In the genomic region with DNA sequence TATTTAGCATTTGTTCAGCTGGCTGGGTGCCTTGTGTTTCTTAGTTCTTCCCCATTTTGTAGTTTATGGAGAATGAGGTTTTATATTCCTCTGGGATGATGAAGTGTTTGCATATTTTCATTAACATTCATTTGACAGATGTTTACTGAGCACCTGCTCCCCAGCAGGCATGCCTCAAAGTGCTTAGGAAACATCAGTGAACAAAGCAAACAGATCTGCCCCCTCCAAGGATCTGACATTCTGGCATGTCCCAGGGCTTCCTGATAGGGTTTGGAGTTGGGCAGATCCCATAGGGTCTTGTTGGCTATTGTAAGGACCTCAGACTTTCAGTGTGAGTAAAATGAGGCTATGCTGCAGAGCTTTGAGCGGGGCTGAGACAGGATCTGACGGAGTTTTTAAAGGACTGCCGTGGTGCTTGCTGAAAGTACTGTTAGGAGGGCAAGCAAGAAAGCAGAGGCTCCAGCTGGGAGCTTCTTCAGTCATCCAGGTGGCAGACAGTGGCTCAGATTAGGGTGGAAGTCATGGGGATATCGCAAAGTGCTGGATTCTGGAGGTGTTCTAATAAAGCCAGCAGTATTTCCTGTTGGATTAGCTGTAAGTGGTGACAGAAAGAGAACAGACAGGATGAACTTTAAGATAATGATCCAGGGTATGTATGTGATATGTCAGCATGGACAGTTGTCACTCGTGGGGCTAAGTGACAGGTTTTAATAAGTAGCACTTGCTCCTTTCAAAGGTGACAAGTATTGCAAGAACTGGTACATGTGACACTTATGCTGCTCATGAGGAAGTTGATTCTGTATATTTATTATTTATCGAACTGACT, we compare ENCODE assay signal across 12 cellular contexts. TPM values are rescaled to one million over a fixed set of nuclear protein-coding genes. Genes with fewer than 3 reads are reported as not detected.
DNase-seq lines count a peak whose midpoint lies in the region; ATAC-seq and TF ChIP-seq lines count a peak whose summit lies in the region.
"Had no signal": no experiment of that assay in that cellular context is flagged by ENCODE, and none has a peak within 500 bp of the region (broad histone marks: within the 10 kb centered on the region; RNA-seq: fewer than 3 reads in every experiment).

No MANE protein-coding gene starts in this region.

- H3K4me3 Mint-ChIP-seq in activated naive CD4-positive, alpha-beta T cell treated with anti-CD3 and anti-CD28 coated beads for 36 hours = no peak overlapping the region
- no peak overlapping the region for H3K4me3 Mint-ChIP-seq in progenitor cell of endocrine pancreas (ENCODE audit: low read depth)
- H3K4me3 Mint-ChIP-seq: stimulated activated naive CD8-positive, alpha-beta T cell treated with anti-CD3 and anti-CD28 coated beads, Interleukin-15, Interleukin-2, amounts not matched to agents 100 ng/mL and 50 ng/mL, for 24 hours had no signal

- no peak for TF ChIP-seq CTCF in WERI-Rb-1 (IDR thresholded peaks at IDR 0.05; ENCODE audit: low read depth, low read length)
- no peak for TF ChIP-seq CTCF in progenitor cell of endocrine pancreas (IDR thresholded peaks at IDR 0.05; ENCODE audit: unreplicated experiment)

- peak overlapping the region; percentile 21 for H3K27ac ChIP-seq in WERI-Rb-1

- H3K36me3 ChIP-seq in WERI-Rb-1 = peaks cover 48% of the 10 kb centered on the region

- intact Hi-C loops in activated naive CD4-positive, alpha-beta T cell treated with anti-CD3 and anti-CD28 coated beads for 36 hours (cut with micrococcal nuclease) = no loop called here

- DNase-seq in activated naive CD4-positive, alpha-beta T cell treated with anti-CD3 and anti-CD28 coated beads, Interleukin-2, amount 50 U/mL, for 72 hours (ENCODE audit: low spot score in 2 of 2) = no peak
- no peak for DNase-seq in activated naive CD4-positive, alpha-beta T cell treated with anti-CD3 and anti-CD28 coated beads for 36 hours
- DNase-seq in NCI-H1694 treated with DMSO at 0.1 percent for 48 hours (lab: John Stamatoyannopoulos, UW) = peak; percentile 93
- peak; percentile 63 for DNase-seq in WERI-Rb-1
- no peak for DNase-seq in progenitor cell of endocrine pancreas (ENCODE audit: low spot score, unreplicated experiment)
- no peak for DNase-seq in stimulated activated naive CD4-positive, alpha-beta T cell (lab: John Stamatoyannopoulos, UW)
- no peak for DNase-seq in COLO829 (ENCODE audit: low spot score)
- DNase-seq: NCI-H446; stimulated activated CD4-positive, alpha-beta T cell treated with anti-CD3 and anti-CD28 coated beads, Interleukin-4, amount 100 ng/mL, for 24 hours had no signal

- CTCF ChIA-PET in activated naive CD4-positive, alpha-beta T cell treated with anti-CD3 and anti-CD28 coated beads for 36 hours (lab: Charles Lee) = interaction anchor here (0.6 kb wide), 1 partner anchor 19 kb away, joined by 3 read pairs; no protein-coding TSS in a partner anchor

- peak overlapping the region; percentile 5 to 76 for H3K27ac Mint-ChIP-seq in activated naive CD4-positive, alpha-beta T cell treated with anti-CD3 and anti-CD28 coated beads, Interleukin-2, amount 50 U/mL, for 72 hours
- no peak overlapping the region for H3K27ac Mint-ChIP-seq in activated naive CD4-positive, alpha-beta T cell treated with anti-CD3 and anti-CD28 coated beads for 36 hours
- H3K27ac Mint-ChIP-seq in progenitor cell of endocrine pancreas = peak overlapping the region; percentile 51

- H3K9me3 ChIP-seq in WERI-Rb-1 (ENCODE audit: severe bottlenecking) = no peaks in the 10 kb centered on the region

- no peaks in the 10 kb centered on the region for H3K27me3 Mint-ChIP-seq in activated naive CD4-positive, alpha-beta T cell treated with anti-CD3 and anti-CD28 coated beads for 36 hours (ENCODE audit: low read depth)
- H3K27me3 Mint-ChIP-seq in progenitor cell of endocrine pancreas = no peaks in the 10 kb centered on the region
- H3K27me3 Mint-ChIP-seq: stimulated activated naive CD8-positive, alpha-beta T cell treated with anti-CD3 and anti-CD28 coated beads, Interleukin-15, Interleukin-2, amounts not matched to agents 100 ng/mL and 50 ng/mL, for 24 hours had no signal

- peaks cover 12 to 14% of the 10 kb centered on the region in 2 donors for H3K36me3 Mint-ChIP-seq in activated naive CD4-positive, alpha-beta T cell treated with anti-CD3 and anti-CD28 coated beads, Interleukin-2, amount 50 U/mL, for 72 hours
- peaks cover 33% of the 10 kb centered on the region for H3K36me3 Mint-ChIP-seq in activated naive CD4-positive, alpha-beta T cell treated with anti-CD3 and anti-CD28 coated beads for 36 hours (ENCODE audit: low read depth)
- peaks cover 12% of the 10 kb centered on the region for H3K36me3 Mint-ChIP-seq in progenitor cell of endocrine pancreas (ENCODE audit: insufficient read depth)

- no peaks in the 10 kb centered on the region for H3K9me3 Mint-ChIP-seq in activated naive CD4-positive, alpha-beta T cell treated with anti-CD3 and anti-CD28 coated beads, Interleukin-2, amount 50 U/mL, for 72 hours
- H3K9me3 Mint-ChIP-seq in activated naive CD4-positive, alpha-beta T cell treated with anti-CD3 and anti-CD28 coated beads for 36 hours = no peaks in the 10 kb centered on the region
- H3K9me3 Mint-ChIP-seq in progenitor cell of endocrine pancreas (ENCODE audit: low read depth) = no peaks in the 10 kb centered on the region
- H3K9me3 Mint-ChIP-seq: stimulated activated naive CD8-positive, alpha-beta T cell treated with anti-CD3 and anti-CD28 coated beads, Interleukin-15, Interleukin-2, amounts not matched to agents 100 ng/mL and 50 ng/mL, for 24 hours had no signal

- no peaks in the 10 kb centered on the region for H3K27me3 ChIP-seq in WERI-Rb-1 (ENCODE audit: insufficient read depth, low read depth, severe bottlenecking)

- H3K4me1 Mint-ChIP-seq in activated naive CD4-positive, alpha-beta T cell treated with anti-CD3 and anti-CD28 coated beads for 36 hours (ENCODE audit: low read depth) = no peaks in the 10 kb centered on the region
- H3K4me1 Mint-ChIP-seq in progenitor cell of endocrine pancreas (ENCODE audit: low read depth) = no peaks in the 10 kb centered on the region

- no peak overlapping the region for H3K4me3 ChIP-seq in WERI-Rb-1 (ENCODE audit: low read depth, low read length)

- ATAC-seq in activated naive CD4-positive, alpha-beta T cell treated with anti-CD3 and anti-CD28 coated beads, Interleukin-2, amount 50 U/mL, for 72 hours = peak; percentile 16 to 43
- no peak for ATAC-seq in SK-N-SH treated with all-trans-retinoic acid at 6 μM for 48 hours
- ATAC-seq: Right ventricle myocardium inferior had no signal

TF ChIP-seq in SK-N-SH treated with all-trans-retinoic acid at 6 μM for 48 hours, 23 proteins besides CTCF, POLR2A, EP300 and RAD21 (continues in another document):
- TF ChIP-seq CSRNP3 (CRISPR knock-in tag; IDR thresholded peaks at IDR 0.05) (no peak), GLIS3 (CRISPR knock-in tag; IDR thresholded peaks at IDR 0.05) (no peak), CSDC2 (CRISPR knock-in tag; IDR thresholded peaks at IDR 0.05) (no peak), RARB (CRISPR knock-in tag; IDR thresholded peaks at IDR 0.05) (no peak), CREB5 (CRISPR knock-in tag; IDR thresholded peaks at IDR 0.05; ENCODE audit: low read depth) (no peak), ZC3H10 (CRISPR knock-in tag; IDR thresholded peaks at IDR 0.05) (no peak), ARNTL (CRISPR knock-in tag; IDR thresholded peaks at IDR 0.05; ENCODE audit: borderline replicate concordance, low read depth) (no peak)

RNA-seq across cellular contexts. Expression of gene IAH1, which starts 11.3 kb away (rescaled TPM):
- 10 to 100 TPM; 65.8 TPM for total RNA-seq in activated naive CD4-positive, alpha-beta T cell treated with anti-CD3 and anti-CD28 coated beads, Interleukin-2, amount 50 U/mL, for 72 hours
- 10 to 100 TPM; 65.4 to 70.2 TPM for total RNA-seq in activated naive CD4-positive, alpha-beta T cell treated with anti-CD3 and anti-CD28 coated beads for 36 hours
- total RNA-seq in progenitor cell of endocrine pancreas = 36.6 and 37.4 TPM in 2 replicates

RNA-seq across cellular contexts. Expression of gene CPSF3, which starts 39.6 kb away (rescaled TPM):
- total RNA-seq in activated naive CD4-positive, alpha-beta T cell treated with anti-CD3 and anti-CD28 coated beads, Interleukin-2, amount 50 U/mL, for 72 hours = 10 to 100 TPM; 55.8 to 63.3 TPM
- total RNA-seq in activated naive CD4-positive, alpha-beta T cell treated with anti-CD3 and anti-CD28 coated beads for 36 hours = 10 to 100 TPM; 64.5 to 65.7 TPM
- total RNA-seq in progenitor cell of endocrine pancreas = 60.3 and 60.4 TPM in 2 replicates

RNA-seq across cellular contexts. Expression of gene ITGB1BP1, which starts 39.8 kb away (rescaled TPM):
- total RNA-seq in activated naive CD4-positive, alpha-beta T cell treated with anti-CD3 and anti-CD28 coated beads, Interleukin-2, amount 50 U/mL, for 72 hours = 100 to 1,000 TPM; 101 to 173 TPM
- total RNA-seq in activated naive CD4-positive, alpha-beta T cell treated with anti-CD3 and anti-CD28 coated beads for 36 hours = 10 to 100 TPM; 97.2 to 97.4 TPM
- 40.7 and 41.8 TPM in 2 replicates for total RNA-seq in progenitor cell of endocrine pancreas

Comparison
In these comparisons a context has a peak if more than half of its experiments do, and no peak if none do; other contexts are left out.
1. DNase-seq: peak in NCI-H1694 treated with DMSO at 0.1 percent for 48 hours (single experiment) and WERI-Rb-1 (single experiment); none in activated naive CD4-positive, alpha-beta T cell treated with anti-CD3 and anti-CD28 coated beads, Interleukin-2, amount 50 U/mL, for 72 hours (0 of 2), activated naive CD4-positive, alpha-beta T cell treated with anti-CD3 and anti-CD28 coated beads for 36 hours (single experiment), progenitor cell of endocrine pancreas (single experiment), stimulated activated naive CD4-positive, alpha-beta T cell (0 of 6) and COLO829 (single experiment).